ENCODE assay signal across 7 cellular contexts in the genomic region with DNA sequence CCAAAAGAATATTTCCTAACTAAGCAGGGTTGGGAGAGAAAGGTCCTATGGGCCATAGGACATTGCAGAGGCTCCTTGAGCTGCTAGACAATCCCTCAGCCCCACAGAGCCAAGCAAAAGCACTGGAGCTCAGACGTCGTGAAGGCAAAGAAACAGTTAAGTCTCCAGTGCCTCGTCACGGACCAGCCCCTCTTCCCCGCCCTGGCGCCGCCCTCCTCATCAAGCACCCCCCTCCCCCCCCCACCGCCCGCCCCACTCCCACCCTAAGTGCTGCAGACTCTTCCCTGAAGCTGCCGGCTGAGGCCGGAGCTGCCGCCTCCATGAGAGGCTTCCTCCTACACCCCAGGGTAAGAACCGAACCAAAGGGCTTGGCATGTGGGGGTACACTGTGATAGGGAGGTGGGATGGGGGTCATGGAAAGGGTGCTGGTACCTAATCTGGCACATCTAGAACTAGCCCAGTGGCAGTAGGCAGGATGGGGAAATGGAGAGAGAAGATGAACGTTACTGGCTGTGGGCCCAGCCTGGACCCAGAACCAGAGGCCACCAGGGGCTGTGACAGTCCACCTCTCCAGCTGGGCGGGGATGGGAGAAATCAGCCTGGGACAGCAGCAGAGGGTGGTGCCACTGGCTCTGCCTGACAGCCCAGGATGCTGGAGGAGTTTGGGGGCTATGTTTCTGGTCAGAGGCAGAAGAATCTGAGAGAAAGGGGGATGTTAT. TPM values are rescaled to one million over a fixed set of nuclear protein-coding genes. Genes with fewer than 3 reads are reported as not detected.
A peak's percentile ranks its signal among the peaks of the same experiment; 100 is the strongest.
DNase-seq lines count a peak whose midpoint lies in the region; ATAC-seq and TF ChIP-seq lines count a peak whose summit lies in the region.

MAP1A (plus strand) TSS at position 255 of the 719 bp plus-strand sequence. CDS start 3,866 bp downstream, outside the sequence.

- peaks cover 3% of the 10 kb centered on the region for H3K27me3 Mint-ChIP-seq in mesothelial cell of epicardium (ENCODE audit: low read depth)
- H3K27me3 Mint-ChIP-seq in type B pancreatic cell: no peaks in the 10 kb centered on the region

- TF ChIP-seq CTCF in mesothelial cell of epicardium (IDR thresholded peaks at IDR 0.05; ENCODE audit: unreplicated experiment) (no peak), type B pancreatic cell (conservative IDR thresholded peaks at IDR 0.05) (no peak)

- no peaks in the 10 kb centered on the region for H3K9me3 Mint-ChIP-seq in mesothelial cell of epicardium
- H3K9me3 Mint-ChIP-seq in type B pancreatic cell: no peaks in the 10 kb centered on the region

- in situ Hi-C loops in HAP-1 (cut with MboI; ENCODE audit: low sequenced_read_pairs): no loop called here

- peaks cover 8% of the 10 kb centered on the region for H3K36me3 ChIP-seq in HAP-1 (replicated peaks)

- H3K9me3 ChIP-seq in HAP-1: no peaks in the 10 kb centered on the region

- H3K4me3 Mint-ChIP-seq in mesothelial cell of epicardium: peak within 1 kb of the TSS; percentile 72
- H3K4me3 Mint-ChIP-seq in type B pancreatic cell: peak within 1 kb of the TSS; percentile 92

- H3K27ac Mint-ChIP-seq in mesothelial cell of epicardium: peak within 1 kb of the TSS; percentile 92
- peak within 1 kb of the TSS; percentile 80 for H3K27ac Mint-ChIP-seq in type B pancreatic cell

- no peaks in the 10 kb centered on the region for H3K27me3 ChIP-seq in HAP-1 (ENCODE audit: low read depth)

- H3K4me1 Mint-ChIP-seq in mesothelial cell of epicardium (peaks cover 46% of the 10 kb centered on the region), type B pancreatic cell (ENCODE audit: unreplicated experiment) (peaks cover 55% of the 10 kb centered on the region)

- peaks cover 19% of the 10 kb centered on the region for H3K4me1 ChIP-seq in HAP-1

- peak; percentile 43 to 80 for DNase-seq in HAP-1 (ENCODE audit: low spot score in 2 of 2)
- peak; percentile 70 for DNase-seq in OCI-M1 (lab: John Stamatoyannopoulos, UW)
- peak; percentile 78 for DNase-seq in epidermal melanocyte (ENCODE audit: insufficient read length, low spot score)
- peak in 1 of 2 experiments; percentile 71 for DNase-seq in mesothelial cell of epicardium (ENCODE audit: low spot score in 2 of 2, unreplicated experiment in 2 of 2)
- DNase-seq in type B pancreatic cell (ENCODE audit: extremely low spot score, unreplicated experiment): no peak

- peak within 1 kb of the TSS; percentile 40 for H3K4me3 ChIP-seq in HAP-1

- ATAC-seq in HG02798 (IDR thresholded peaks at IDR 0.05; ENCODE audit: poor library complexity, unreplicated experiment): no peak
- ATAC-seq in GM21723 (IDR thresholded peaks at IDR 0.05; ENCODE audit: unreplicated experiment): no peak

- peaks cover 13% of the 10 kb centered on the region for H3K36me3 Mint-ChIP-seq in mesothelial cell of epicardium
- peaks cover 16% of the 10 kb centered on the region for H3K36me3 Mint-ChIP-seq in type B pancreatic cell

RNA-seq across cellular contexts. Expression of gene MAP1A, which starts in this region (rescaled TPM):
- 13.7 to 13.9 TPM (median 13.7 TPM) in 3 replicates for total RNA-seq in mesothelial cell of epicardium
- total RNA-seq in type B pancreatic cell (ENCODE audit: low replicate concordance): 6.0 and 18.2 TPM in 2 replicates
